Comparison of ENCODE assay signal across 18 cellular contexts in genomic region chr2:26479131-26479970, GRCh38. TPM values are rescaled to one million over a fixed set of nuclear protein-coding genes. Genes with fewer than 3 reads are reported as not detected.
DNase-seq lines count a peak whose midpoint lies in the region; ATAC-seq, FAIRE-seq and TF ChIP-seq lines count a peak whose summit lies in the region.
"Had no signal": no experiment of that assay in that cellular context is flagged by ENCODE, and none has a peak within 500 bp of the region (broad histone marks: within the 10 kb centered on the region; RNA-seq: fewer than 3 reads in every experiment).

No MANE protein-coding gene starts in this region.

- TF ChIP-seq CTCF in HepG2 (CRISPR knock-in tag; IDR thresholded peaks at IDR 0.05): no peak
- TF ChIP-seq CTCF in right lobe of liver (IDR thresholded peaks at IDR 0.05): no peak
- TF ChIP-seq CTCF in HEK293 (tag by site-specific recombination; IDR thresholded peaks at IDR 0.05): no peak
- no peak for TF ChIP-seq CTCF in kidney (IDR thresholded peaks at IDR 0.05; ENCODE audit: borderline replicate concordance, extremely low read depth, insufficient read depth)
- TF ChIP-seq CTCF in endothelial cell (IDR thresholded peaks at IDR 0.05; ENCODE audit: unreplicated experiment): no peak
- TF ChIP-seq CTCF in CD8-positive, alpha-beta T cell (IDR thresholded peaks at IDR 0.05): no peak

- peaks cover 40% of the 10 kb centered on the region for H3K4me1 ChIP-seq in HepG2 (ENCODE audit: insufficient read depth, low read length)
- H3K4me1 ChIP-seq in right lobe of liver: peaks cover 0 to 17% (median 6%) of the 10 kb centered on the region in 4 donors
- H3K4me1 ChIP-seq in HEK293 (ENCODE audit: control insufficient read depth, insufficient read depth, low read length): no peaks in the 10 kb centered on the region
- no peaks in the 10 kb centered on the region for H3K4me1 ChIP-seq in kidney (ENCODE audit: control insufficient read depth in 1 of 2, insufficient read depth in 1 of 2, low read depth in 1 of 2, low read length in 2 of 2)
- H3K4me1 ChIP-seq in CD8-positive, alpha-beta T cell (ENCODE audit: insufficient read depth, low read length): no peaks in the 10 kb centered on the region

- no TSS peak for BruUV-seq in HepG2 (replicated peaks; lab: Mats Ljungman, UMichigan)

- H3K27ac ChIP-seq in HepG2 (ENCODE audit: extremely low read length, insufficient read depth, low read length): no peak overlapping the region
- H3K27ac ChIP-seq in right lobe of liver: no peak overlapping the region
- no peak overlapping the region for H3K27ac ChIP-seq in HEK293 (ENCODE audit: extremely low read depth, low read depth, low read length)
- H3K27ac ChIP-seq in kidney (ENCODE audit: low read depth in 2 of 2, low read length in 2 of 2): no peak overlapping the region
- H3K27ac ChIP-seq in CD8-positive, alpha-beta T cell (ENCODE audit: low read depth, low read length): no peak overlapping the region
- H3K27ac ChIP-seq: A549 had no signal

- CTCF ChIA-PET in HepG2 (lab: Yijun Ruan, JAX; ENCODE audit: low intra/inter-chr PET ratio, low total read pairs) (no interaction called here), HEK293 (lab: Yijun Ruan, JAX) (interaction anchor here (0.7 to 1.3 kb wide), 2 partner anchors 23 to 118 kb away, joined by 5 to 8 read pairs; no protein-coding TSS in a partner anchor)
- CTCF ChIA-PET in CD8-positive, alpha-beta T cell (lab: Charles Lee): no interaction called here

- H3K4me3 Mint-ChIP-seq in endothelial cell (ENCODE audit: unreplicated experiment): no peak overlapping the region
- no peak overlapping the region for H3K4me3 Mint-ChIP-seq in CD8-positive, alpha-beta T cell
- H3K4me3 Mint-ChIP-seq: CD14-positive monocyte; CD8-positive, alpha-beta memory T cell; IgD-negative memory B cell had no signal

- H3K4me2 ChIP-seq in HepG2 (ENCODE audit: low read depth, low read length): peak overlapping the region; percentile 68
- H3K4me2 ChIP-seq: A549 had no signal

- FAIRE-seq in HepG2 (lab: Jason Lieb, UNC) (no peak), kidney (lab: Jason Lieb, UNC) (no peak)
- FAIRE-seq: A549, GM19239, H54 had no signal

- H3K27me3 ChIP-seq in HepG2 (ENCODE audit: control insufficient read depth in 1 of 2, insufficient read depth in 2 of 2, low read length in 2 of 2) (peaks cover 0 to 20% of the 10 kb centered on the region in 2 experiments; a peak in 3 of 5 replicates), right lobe of liver (no peaks in the 10 kb centered on the region)
- no peaks in the 10 kb centered on the region for H3K27me3 ChIP-seq in CD8-positive, alpha-beta T cell (ENCODE audit: insufficient read depth, low read length)

- no peaks in the 10 kb centered on the region for H3K79me2 ChIP-seq in HepG2 (ENCODE audit: insufficient read depth, low read length)

- TF ChIP-seq POLR2A in HepG2 (IDR thresholded peaks at IDR 0.05; ENCODE audit: insufficient read depth in 1 of 2, low read depth in 2 of 2, low read length in 2 of 2): no peak
- TF ChIP-seq POLR2A in right lobe of liver (IDR thresholded peaks at IDR 0.05): no peak

- intact Hi-C loops in HepG2 (cut with micrococcal nuclease; ENCODE audit: unreplicated experiment): no loop called here
- intact Hi-C loops in right lobe of liver (cut with DNase I): no loop called here
- intact Hi-C loops in kidney (cut with DNase I): no loop called here
- intact Hi-C loops in CD8-positive, alpha-beta T cell (cut with DNase I, micrococcal nuclease): no loop called here

- in situ Hi-C loops in HepG2 (cut with HindIII; ENCODE audit: extremely low pct_ligation_motif_present, low pct_unique_long_range_greater_than_20kb): no loop called here

- POLR2A ChIA-PET in HepG2 (lab: Yijun Ruan, JAX): no interaction called here
- POLR2A ChIA-PET in HEK293 (lab: Yijun Ruan, JAX): interaction anchor here (0.6 to 0.9 kb wide), 2 partner anchors 16 to 355 kb away, joined by 4 to 6 read pairs; no protein-coding TSS in a partner anchor
- POLR2A ChIA-PET in CD8-positive, alpha-beta T cell (lab: Charles Lee): no interaction called here

- H3K9me3 Mint-ChIP-seq in endothelial cell (ENCODE audit: unreplicated experiment): no peaks in the 10 kb centered on the region
- H3K9me3 Mint-ChIP-seq in CD8-positive, alpha-beta T cell: no peaks in the 10 kb centered on the region
- H3K9me3 Mint-ChIP-seq: CD8-positive, alpha-beta memory T cell; IgD-negative memory B cell had no signal

- peak overlapping the region in 1 of 3 experiments; percentile 61; a peak in 1 of 6 replicates for H3K4me3 ChIP-seq in HepG2 (replicated peaks in 1 of 3; ENCODE audit: insufficient read depth in 1 of 3, low read depth in 2 of 3, low read length in 3 of 3)
- H3K4me3 ChIP-seq in right lobe of liver: no peak overlapping the region
- no peak overlapping the region for H3K4me3 ChIP-seq in HEK293 (ENCODE audit: low read depth, low read length)
- H3K4me3 ChIP-seq in kidney (ENCODE audit: low read length in 2 of 2): no peak overlapping the region
- H3K4me3 ChIP-seq in CD8-positive, alpha-beta T cell (ENCODE audit: low read depth, low read length): no peak overlapping the region
- H3K4me3 ChIP-seq: A549 had no signal

- H2AFZ ChIP-seq in HepG2 (ENCODE audit: low read length): no peak overlapping the region

- no peaks in the 10 kb centered on the region for H3K36me3 Mint-ChIP-seq in endothelial cell (ENCODE audit: low read depth, unreplicated experiment)
- H3K36me3 Mint-ChIP-seq in CD8-positive, alpha-beta T cell: no peaks in the 10 kb centered on the region
- H3K36me3 Mint-ChIP-seq: CD14-positive monocyte; CD8-positive, alpha-beta memory T cell; IgD-negative memory B cell had no signal

- no peak for TF ChIP-seq RAD21 in HepG2 (CRISPR knock-in tag; IDR thresholded peaks at IDR 0.05)

- no peaks in the 10 kb centered on the region for H4K20me1 ChIP-seq in HepG2 (ENCODE audit: insufficient read depth, low read length)

- peak; percentile 28 for ATAC-seq in HepG2
- ATAC-seq in right lobe of liver: no peak
- no peak for ATAC-seq in CD8-positive, alpha-beta T cell
- ATAC-seq: A549 had no signal

- DNase-seq in HepG2 (ENCODE audit: low spot score) (no peak), right lobe of liver (no peak), kidney (peak; percentile 55), endothelial cell (ENCODE audit: low spot score) (no peak), epidermal melanocyte (ENCODE audit: insufficient read length, low spot score) (no peak)
- no peak for DNase-seq in CD8-positive, alpha-beta T cell
- DNase-seq: Caco-2; CD8-positive, alpha-beta memory T cell; DND-41; GF-D8 had no signal

- H3K27me3 Mint-ChIP-seq in endothelial cell (ENCODE audit: unreplicated experiment): peaks cover 9% of the 10 kb centered on the region
- peaks cover 6% of the 10 kb centered on the region for H3K27me3 Mint-ChIP-seq in CD8-positive, alpha-beta T cell (ENCODE audit: low read depth)
- H3K27me3 Mint-ChIP-seq: CD8-positive, alpha-beta memory T cell had no signal

- no peak overlapping the region for H3K27ac Mint-ChIP-seq in endothelial cell (ENCODE audit: unreplicated experiment)
- H3K27ac Mint-ChIP-seq in CD8-positive, alpha-beta T cell: no peak overlapping the region
- H3K27ac Mint-ChIP-seq: CD14-positive monocyte, IgD-negative memory B cell had no signal

- WGBS in HepG2 (ENCODE audit: low lambda C conversion rate): 69% methylated on average over 15 of the region's 30 CpGs
- WGBS in right lobe of liver (ENCODE audit: insufficient coverage, low coverage, low lambda C conversion rate, missing lambda C conversion rate): 83% methylated on average over 1 of the region's 30 CpGs

- peaks cover 3% of the 10 kb centered on the region for H3K4me1 Mint-ChIP-seq in endothelial cell (ENCODE audit: unreplicated experiment)
- peaks cover 3% of the 10 kb centered on the region for H3K4me1 Mint-ChIP-seq in CD8-positive, alpha-beta T cell (ENCODE audit: low read depth)

- H3K9ac ChIP-seq in HepG2 (ENCODE audit: insufficient read depth, low read depth, low read length) (no peak overlapping the region), kidney (ENCODE audit: low read length in 2 of 2) (no peak overlapping the region)

- H3K9me3 ChIP-seq in HepG2 (ENCODE audit: low read length): no peaks in the 10 kb centered on the region
- no peaks in the 10 kb centered on the region for H3K9me3 ChIP-seq in right lobe of liver
- H3K9me3 ChIP-seq in HEK293 (ENCODE audit: control insufficient read depth, insufficient read depth, low read depth, low read length): no peaks in the 10 kb centered on the region
- no peaks in the 10 kb centered on the region for H3K9me3 ChIP-seq in kidney (ENCODE audit: control insufficient read depth in 1 of 2, low read length in 2 of 2)
- no peaks in the 10 kb centered on the region for H3K9me3 ChIP-seq in CD8-positive, alpha-beta T cell (ENCODE audit: low read length)
- H3K9me3 ChIP-seq: A549, Caco-2 had no signal

- TF ChIP-seq EP300 in HepG2 (IDR thresholded peaks at IDR 0.05; ENCODE audit: low read depth in 2 of 2, low read length in 2 of 2) (no peak), HepG2 (CRISPR knock-in tag; IDR thresholded peaks at IDR 0.05; ENCODE audit: borderline replicate concordance) (no peak)

- H3K36me3 ChIP-seq in HepG2 (replicated peaks in 1 of 2; ENCODE audit: control insufficient read depth in 1 of 2, insufficient read depth in 2 of 2, low read length in 2 of 2): no peaks in the 10 kb centered on the region
- H3K36me3 ChIP-seq in right lobe of liver: no peaks in the 10 kb centered on the region
- H3K36me3 ChIP-seq in HEK293 (ENCODE audit: control insufficient read depth in 2 of 2, insufficient read depth in 1 of 2, low read length in 2 of 2): no peaks in the 10 kb centered on the region
- no peaks in the 10 kb centered on the region for H3K36me3 ChIP-seq in kidney (ENCODE audit: control insufficient read depth in 1 of 2, insufficient read depth in 2 of 2, low read length in 2 of 2)
- H3K36me3 ChIP-seq in CD8-positive, alpha-beta T cell (ENCODE audit: insufficient read depth, low read length): no peaks in the 10 kb centered on the region

RNA-seq across cellular contexts. Expression of gene OTOF, which starts 1.4 kb away (rescaled TPM):
- total RNA-seq in HepG2 (2016; rRNA removed; fragmentation: Illumina TruSeq; extraction: Trizol) (0.04 TPM in 1 of 2 replicates, not detected in the other), right lobe of liver (under 1 TPM in 2 of 6 experiments, not detected in 4; 0.06 to 0.12 TPM), kidney (0.16 TPM), endothelial cell (ENCODE audit: unreplicated experiment) (0.13 TPM)
- total RNA-seq in HepG2 (2016; cell fraction: cytosol; rRNA removed; fragmentation: Illumina TruSeq; extraction: Trizol; ENCODE audit: low read depth): 0.09 TPM in 1 of 2 replicates, not detected in the other
- total RNA-seq in HepG2 (2016; cell fraction: insoluble cytoplasmic fraction; rRNA removed; fragmentation: Illumina TruSeq; extraction: Trizol): 0.04 TPM in 1 of 2 replicates, not detected in the other
- 0.03 TPM in 1 of 2 replicates, not detected in the other for total RNA-seq in HepG2 (2016; cell fraction: membrane; rRNA removed; fragmentation: Illumina TruSeq; extraction: Trizol)
- total RNA-seq in HepG2 (2016; cell fraction: nucleus; rRNA removed; fragmentation: Illumina TruSeq; extraction: Trizol): 0.06 TPM in 1 of 2 replicates, not detected in the other
- polyA plus RNA-seq in HepG2 (2011; rRNA removed) (not detected in 2 replicates), kidney (ENCODE audit: insufficient read depth, low read depth, low replicate concordance) (not detected)
- polyA plus RNA-seq in HepG2 (2011; cell fraction: cytosol; rRNA removed): 0.01 TPM in 2 replicates
- 0.12 and 0.26 TPM in 2 replicates for polyA plus RNA-seq in HepG2 (2011; cell fraction: nucleus; rRNA removed)
- 0.05 TPM in 1 of 2 replicates, not detected in the other for polyA plus RNA-seq in HepG2 (2012)
- polyA plus RNA-seq in HepG2 (2016; cell fraction: cytosol; fragmentation: Illumina TruSeq; extraction: Trizol; ENCODE audit: low read depth): not detected in 2 replicates
- 0.04 TPM in 1 of 2 replicates, not detected in the other for polyA plus RNA-seq in HepG2 (2016; cell fraction: insoluble cytoplasmic fraction; fragmentation: Illumina TruSeq; extraction: Trizol; ENCODE audit: low read depth)
- not detected in 2 replicates for polyA plus RNA-seq in HepG2 (2016; cell fraction: membrane; fragmentation: Illumina TruSeq; extraction: Trizol; ENCODE audit: low read depth)
- polyA plus RNA-seq in HepG2 (2016; cell fraction: nucleus; fragmentation: Illumina TruSeq; extraction: Trizol; ENCODE audit: insufficient read depth, low read depth): 0.33 TPM in 1 of 2 replicates, not detected in the other
- 0.02 TPM in 1 of 2 replicates, not detected in the other for polyA minus RNA-seq in HepG2 (2011; rRNA and poly(A)+ RNA removed; ENCODE audit: low replicate concordance)
- polyA minus RNA-seq in HepG2 (2011; cell fraction: cytosol; rRNA and poly(A)+ RNA removed): not detected in 2 replicates
- not detected in 2 replicates for polyA minus RNA-seq in HepG2 (2011; cell fraction: nucleus; rRNA and poly(A)+ RNA removed)
- total RNA-seq in CD8-positive, alpha-beta T cell: under 1 TPM; 0.41 to 0.47 TPM
- total RNA-seq: HT-29 had no signal
- polyA plus RNA-seq: AG04450, CD14-positive monocyte, IgD-negative memory B cell had no signal
